Comparison of ENCODE assay signal across 1 cellular context in the genomic region with DNA sequence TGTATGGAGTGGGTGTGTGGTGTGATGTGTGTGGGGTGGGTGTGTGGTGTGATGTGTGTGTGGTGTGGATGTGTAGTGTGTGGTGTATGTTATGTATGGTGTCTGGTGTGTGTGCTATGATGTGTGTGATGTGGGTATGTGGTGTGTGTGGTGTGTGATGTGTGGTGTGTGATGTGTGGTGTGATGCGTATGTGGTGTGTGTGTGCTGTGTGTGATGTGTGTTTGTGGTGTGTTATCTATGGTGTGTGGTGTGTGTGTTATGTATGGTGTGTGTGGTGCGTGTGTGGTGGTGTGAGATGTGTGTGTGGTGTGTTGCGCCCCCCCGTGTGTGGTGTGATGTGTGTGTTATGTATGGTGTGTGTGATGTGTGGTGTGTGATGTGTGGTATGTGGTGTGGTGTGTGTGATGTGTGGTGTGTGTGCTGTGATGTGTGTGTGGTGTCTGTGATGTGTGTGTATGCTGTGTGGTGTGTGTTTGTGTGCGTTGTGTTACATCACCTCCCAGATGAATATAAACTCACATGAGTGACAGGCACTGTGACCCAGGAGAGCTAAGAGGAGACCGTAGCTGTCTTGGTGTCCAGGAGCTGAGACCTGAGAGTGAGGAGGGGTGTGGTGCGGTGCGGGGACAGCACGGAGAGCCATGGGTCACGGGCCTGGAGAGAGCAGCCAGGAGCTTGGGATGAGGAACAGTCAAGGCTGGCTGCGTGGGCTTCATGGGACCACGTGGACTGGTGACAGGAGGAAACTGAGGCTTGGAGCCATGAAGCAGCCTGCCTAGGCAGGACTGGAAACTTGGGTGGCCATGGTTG.
TF ChIP-seq lines count a peak whose summit lies in the region.

No MANE protein-coding gene starts in this region.

TF ChIP-seq in HepG2, 621 proteins besides CTCF, POLR2A, EP300 and RAD21 (continued from another document):
- TF ChIP-seq ZNF318 (CRISPR knock-in tag; IDR thresholded peaks at IDR 0.05) (no peak), POLR2G (IDR thresholded peaks at IDR 0.05; ENCODE audit: low read depth, low read length) (no peak), GLI4 (CRISPR knock-in tag; IDR thresholded peaks at IDR 0.05; ENCODE audit: borderline replicate concordance) (no peak), MYPOP (CRISPR knock-in tag; IDR thresholded peaks at IDR 0.05) (no peak), MAFK (conservative IDR thresholded peaks at IDR 0.05 in 1 of 2, IDR thresholded peaks at IDR 0.05 in 1 of 2; ENCODE audit: low read length in 2 of 2) (no peak), JUNB (CRISPR knock-in tag; IDR thresholded peaks at IDR 0.05; ENCODE audit: borderline replicate concordance) (peak; percentile 54; the same call in 1 of the 2 replicates)
- TF ChIP-seq, protein P1, sequence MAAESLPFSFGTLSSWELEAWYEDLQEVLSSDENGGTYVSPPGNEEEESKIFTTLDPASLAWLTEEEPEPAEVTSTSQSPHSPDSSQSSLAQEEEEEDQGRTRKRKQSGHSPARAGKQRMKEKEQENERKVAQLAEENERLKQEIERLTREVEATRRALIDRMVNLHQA (CRISPR knock-in tag; IDR thresholded peaks at IDR 0.05): no peak
